1 cellular context compared by ENCODE assay signal in genomic region chr18:10164241-10165160, GRCh38.
TF ChIP-seq lines count a peak whose summit lies in the region.

No MANE protein-coding gene starts in this region.

TF ChIP-seq in WTC11, 78 proteins besides CTCF, POLR2A, EP300 and RAD21 (continued from another document):
- TF ChIP-seq ERG (CRISPR knock-in tag; IDR thresholded peaks at IDR 0.05) = no peak
- TF ChIP-seq GRHL2 (CRISPR knock-in tag; IDR thresholded peaks at IDR 0.05; ENCODE audit: insufficient replicate concordance, severe bottlenecking) = no peak
- TF ChIP-seq TEAD4 (CRISPR knock-in tag; IDR thresholded peaks at IDR 0.05) = no peak
- TF ChIP-seq JAZF1 (CRISPR knock-in tag; IDR thresholded peaks at IDR 0.05) = no peak
- TF ChIP-seq ZNF396 (CRISPR knock-in tag; IDR thresholded peaks at IDR 0.05; ENCODE audit: borderline replicate concordance) = no peak
TF ChIP-seq in WTC11: peak in this region for 0.
